In the genomic region with DNA sequence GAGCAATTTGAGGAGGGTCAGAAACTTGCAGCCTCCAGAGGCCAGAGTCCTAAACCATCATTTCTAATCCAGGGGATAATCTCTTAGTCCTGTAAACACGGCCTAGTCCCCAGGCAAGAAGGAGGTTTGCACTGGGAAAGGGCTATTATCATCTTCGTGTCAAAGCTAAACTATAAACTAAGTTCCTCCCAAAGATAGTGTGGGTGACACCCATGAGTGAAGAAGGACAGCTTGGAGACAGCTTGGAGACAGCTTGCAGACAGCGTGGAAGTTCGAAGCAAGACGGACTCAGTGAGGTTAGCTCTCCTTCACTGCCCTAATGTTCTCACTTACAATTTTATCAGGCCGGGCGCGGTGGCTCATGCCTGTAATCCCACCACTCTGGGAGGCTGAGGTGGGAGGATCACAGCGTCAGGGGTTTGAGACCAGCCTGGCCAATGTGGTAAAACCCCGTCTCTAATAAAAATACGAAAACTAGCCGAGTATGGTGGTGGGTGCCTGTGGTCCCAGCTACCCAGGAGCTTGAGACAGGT, we compare ENCODE assay signal across 18 cellular contexts. TPM values are rescaled to one million over a fixed set of nuclear protein-coding genes. Genes with fewer than 3 reads are reported as not detected.
DNase-seq lines count a peak whose midpoint lies in the region; ATAC-seq, FAIRE-seq and TF ChIP-seq lines count a peak whose summit lies in the region.
"Had no signal": no experiment of that assay in that cellular context is flagged by ENCODE, and none has a peak within 500 bp of the region (broad histone marks: within the 10 kb centered on the region; RNA-seq: fewer than 3 reads in every experiment).

No MANE protein-coding gene starts in this region.

- no peak overlapping the region for H3K27ac Mint-ChIP-seq in activated CD8-positive, alpha-beta memory T cell treated with anti-CD3 and anti-CD28 coated beads, Interleukin-2, amount 10 ng/mL, durations not matched to agents 7 days and 5 days
- H3K27ac Mint-ChIP-seq in astrocyte (ENCODE audit: unreplicated experiment) = no peak overlapping the region
- H3K27ac Mint-ChIP-seq: activated naive CD4-positive, alpha-beta T cell treated with anti-CD3 and anti-CD28 coated beads, Interleukin-2, amount 50 U/mL, for 72 hours had no signal

- WGBS in liver = 69% methylated on average over 12 of the region's 12 CpGs
- WGBS in stomach, 5 donors = 54 to 70% (median 56%) methylated on average over 12 of the region's 12 CpGs

- H3K79me2 ChIP-seq in astrocyte (ENCODE audit: insufficient read depth, low read length) = no peaks in the 10 kb centered on the region

- no peaks in the 10 kb centered on the region for H3K36me3 ChIP-seq in astrocyte (ENCODE audit: insufficient read depth, low read length)
- no peaks in the 10 kb centered on the region for H3K36me3 ChIP-seq in liver (ENCODE audit: control insufficient read depth in 4 of 4, insufficient read depth in 3 of 4, low read depth in 1 of 4, low read length in 3 of 4)
- H3K36me3 ChIP-seq in stomach = no peaks in the 10 kb centered on the region
- H3K36me3 ChIP-seq: gastroesophageal sphincter, tibial nerve had no signal

- H3K4me1 Mint-ChIP-seq in activated CD8-positive, alpha-beta memory T cell treated with anti-CD3 and anti-CD28 coated beads, Interleukin-2, amount 10 ng/mL, durations not matched to agents 7 days and 5 days = no peaks in the 10 kb centered on the region
- peaks cover 3% of the 10 kb centered on the region for H3K4me1 Mint-ChIP-seq in astrocyte (ENCODE audit: low read depth, unreplicated experiment)
- H3K4me1 Mint-ChIP-seq: central memory CD8-positive, alpha-beta T cell had no signal

- H2AFZ ChIP-seq in astrocyte (ENCODE audit: low read depth, low read length) = no peak overlapping the region

- peaks cover 3% of the 10 kb centered on the region for H3K4me1 ChIP-seq in astrocyte (ENCODE audit: insufficient read depth, low read length)
- peaks cover 6 to 24% (median 20%) of the 10 kb centered on the region in 4 donors for H3K4me1 ChIP-seq in liver (ENCODE audit: control insufficient read depth in 4 of 4, insufficient read depth in 4 of 4, low read length in 3 of 4)
- peaks cover 7 to 32% (median 27%) of the 10 kb centered on the region in 4 donors for H3K4me1 ChIP-seq in stomach
- H3K4me1 ChIP-seq: tibial nerve had no signal

- no peaks in the 10 kb centered on the region for H3K27me3 Mint-ChIP-seq in activated CD8-positive, alpha-beta memory T cell treated with anti-CD3 and anti-CD28 coated beads, Interleukin-2, amount 10 ng/mL, durations not matched to agents 7 days and 5 days
- peaks cover 3% of the 10 kb centered on the region for H3K27me3 Mint-ChIP-seq in astrocyte (ENCODE audit: low read depth, unreplicated experiment)
- H3K27me3 Mint-ChIP-seq: central memory CD8-positive, alpha-beta T cell had no signal

- H3K9ac ChIP-seq in astrocyte (ENCODE audit: low read length) = no peak overlapping the region
- no peak overlapping the region for H3K9ac ChIP-seq in liver (ENCODE audit: low read depth in 1 of 2, low read length in 2 of 2)

- no peaks in the 10 kb centered on the region for H3K9me3 Mint-ChIP-seq in activated CD8-positive, alpha-beta memory T cell treated with anti-CD3 and anti-CD28 coated beads, Interleukin-2, amount 10 ng/mL, durations not matched to agents 7 days and 5 days (ENCODE audit: low read depth)
- H3K9me3 Mint-ChIP-seq in astrocyte (ENCODE audit: unreplicated experiment) = no peaks in the 10 kb centered on the region
- H3K9me3 Mint-ChIP-seq: activated naive CD4-positive, alpha-beta T cell treated with anti-CD3 and anti-CD28 coated beads, Interleukin-2, amount 50 U/mL, for 72 hours; central memory CD8-positive, alpha-beta T cell had no signal

- intact Hi-C loops in stomach (cut with DNase I; ENCODE audit: low total_unique reads) = no loop called here

- H3K4me3 ChIP-seq in astrocyte (ENCODE audit: insufficient read depth, low read depth, low read length) (no peak overlapping the region), liver (ENCODE audit: low read depth in 1 of 3, low read length in 3 of 3) (no peak overlapping the region), stomach (no peak overlapping the region)
- H3K4me3 ChIP-seq: gastroesophageal sphincter, tibial nerve had no signal

- no peaks in the 10 kb centered on the region for H4K20me1 ChIP-seq in astrocyte (ENCODE audit: insufficient read depth, low read length)

- H3K27ac ChIP-seq in astrocyte (ENCODE audit: low read depth, low read length) (no peak overlapping the region), liver (ENCODE audit: low read depth in 1 of 2, low read length in 2 of 2) (peak overlapping the region; percentile 68 to 84), stomach (peak overlapping the region; percentile 34 to 87 (median 66))
- H3K27ac ChIP-seq: gastroesophageal sphincter, tibial nerve had no signal

- no peak overlapping the region for H3K4me3 Mint-ChIP-seq in activated CD8-positive, alpha-beta memory T cell treated with anti-CD3 and anti-CD28 coated beads, Interleukin-2, amount 10 ng/mL, durations not matched to agents 7 days and 5 days
- no peak overlapping the region for H3K4me3 Mint-ChIP-seq in astrocyte (ENCODE audit: unreplicated experiment)
- H3K4me3 Mint-ChIP-seq: central memory CD8-positive, alpha-beta T cell had no signal

- peak overlapping the region; percentile 37 for H3K4me2 ChIP-seq in astrocyte (ENCODE audit: low read length)

- H3K36me3 Mint-ChIP-seq in activated CD8-positive, alpha-beta memory T cell treated with anti-CD3 and anti-CD28 coated beads, Interleukin-2, amount 10 ng/mL, durations not matched to agents 7 days and 5 days = no peaks in the 10 kb centered on the region
- H3K36me3 Mint-ChIP-seq in astrocyte (ENCODE audit: low read depth, unreplicated experiment) = no peaks in the 10 kb centered on the region
- H3K36me3 Mint-ChIP-seq: activated naive CD4-positive, alpha-beta T cell treated with anti-CD3 and anti-CD28 coated beads, Interleukin-2, amount 50 U/mL, for 72 hours had no signal

- FAIRE-seq in astrocyte (lab: Jason Lieb, UNC) = no peak
- FAIRE-seq: G401.6 had no signal

- TF ChIP-seq EP300 in stomach (IDR thresholded peaks at IDR 0.05) = no peak

- H3K9me3 ChIP-seq in astrocyte (ENCODE audit: insufficient read depth, low read depth, low read length) = no peaks in the 10 kb centered on the region
- H3K9me3 ChIP-seq in liver (ENCODE audit: control insufficient read depth in 4 of 4, low read length in 3 of 4) = no peaks in the 10 kb centered on the region
- no peaks in the 10 kb centered on the region for H3K9me3 ChIP-seq in stomach
- H3K9me3 ChIP-seq: gastroesophageal sphincter had no signal

- no peak for TF ChIP-seq RAD21 in liver (IDR thresholded peaks at IDR 0.05)

- no peak for TF ChIP-seq CTCF in astrocyte (IDR thresholded peaks at IDR 0.05; ENCODE audit: insufficient read depth, low read depth, low read length)
- no peak for TF ChIP-seq CTCF in liver (IDR thresholded peaks at IDR 0.05; ENCODE audit: low read depth, low read length, missing input control)
- TF ChIP-seq CTCF in stomach (IDR thresholded peaks at IDR 0.05) = no peak

- CTCF ChIA-PET in activated CD8-positive, alpha-beta memory T cell treated with anti-CD3 and anti-CD28 coated beads, Interleukin-2, amount 10 ng/mL, durations not matched to agents 7 days and 5 days (lab: Charles Lee) = no interaction called here

- H3K27me3 ChIP-seq in astrocyte (ENCODE audit: insufficient read depth, low read length) (no peaks in the 10 kb centered on the region), liver (ENCODE audit: control insufficient read depth in 4 of 4, insufficient read depth in 4 of 4, low read length in 3 of 4) (no peaks in the 10 kb centered on the region), stomach (peaks cover 0 to 17% (median 0%) of the 10 kb centered on the region in 3 donors)

- no peak for TF ChIP-seq POLR2A in stomach (IDR thresholded peaks at IDR 0.05)

- peak; percentile 22 for DNase-seq in activated CD8-positive, alpha-beta memory T cell treated with anti-CD3 and anti-CD28 coated beads, Interleukin-2, amount 10 ng/mL, durations not matched to agents 7 days and 5 days
- no peak for DNase-seq in activated CD8-positive, alpha-beta memory T cell treated with anti-CD3 and anti-CD28 coated beads for 24 hours
- DNase-seq in astrocyte (ENCODE audit: low read depth) = no peak
- DNase-seq in stomach = no peak
- DNase-seq in stimulated activated CD4-positive, alpha-beta T cell treated with anti-CD3 and anti-CD28 coated beads, Interleukin-12 subunit alpha, Interleukin-12 subunit beta, amount 100 ng/mL, for 4 hours = no peak
- DNase-seq: activated CD8-positive, alpha-beta memory T cell treated with anti-CD3 and anti-CD28 coated beads, Interleukin-2, amount 50 U/mL, for 48 hours; KG1; NCI-H1436 treated with DMSO at 0.1 percent for 48 hours; NCI-H446 treated with DMSO at 0.1 percent for 48 hours; stimulated activated CD4-positive, alpha-beta T cell treated with anti-CD3 and anti-CD28 coated beads, Interleukin-2, amount 100 ng/mL, for 48 hours had no signal

- no peak for ATAC-seq in activated CD8-positive, alpha-beta memory T cell treated with anti-CD3 and anti-CD28 coated beads, Interleukin-2, amount 10 ng/mL, durations not matched to agents 7 days and 5 days
- ATAC-seq in GM18861 (IDR thresholded peaks at IDR 0.05; ENCODE audit: unreplicated experiment) (no peak), HG02763 (IDR thresholded peaks at IDR 0.05; ENCODE audit: unreplicated experiment) (no peak)
- ATAC-seq: activated naive CD4-positive, alpha-beta T cell treated with anti-CD3 and anti-CD28 coated beads, Interleukin-2, amount 50 U/mL, for 72 hours had no signal

TF ChIP-seq in liver, 16 proteins besides CTCF, POLR2A, EP300 and RAD21 (continues in another document):
- TF ChIP-seq RXRA (IDR thresholded peaks at IDR 0.05) (no peak), SP1 (IDR thresholded peaks at IDR 0.05) (no peak), EGR1 (IDR thresholded peaks at IDR 0.05; ENCODE audit: low read depth in 2 of 2) (no peak), HNF4A (conservative IDR thresholded peaks at IDR 0.05) (no peak), FOXA1 (IDR thresholded peaks at IDR 0.05) (no peak), YY1 (IDR thresholded peaks at IDR 0.05) (no peak), JUND (IDR thresholded peaks at IDR 0.05) (no peak), TAF1 (conservative IDR thresholded peaks at IDR 0.05) (no peak), GABPA (IDR thresholded peaks at IDR 0.05 in 1 of 2, conservative IDR thresholded peaks at IDR 0.05 in 1 of 2) (no peak), FOXA2 (IDR thresholded peaks at IDR 0.05) (no peak)

RNA-seq across cellular contexts. Expression of gene PLCXD1, which starts 19.3 kb away (rescaled TPM):
- 10 to 100 TPM; 41.1 to 67.9 TPM for total RNA-seq in activated CD8-positive, alpha-beta memory T cell treated with anti-CD3 and anti-CD28 coated beads, Interleukin-2, amount 10 ng/mL, durations not matched to agents 7 days and 5 days
- 20.3 and 25.9 TPM in 2 replicates for total RNA-seq in astrocyte
- total RNA-seq in liver = 10 to 100 TPM; 19.7 to 25.7 TPM
- polyA plus RNA-seq in liver = 1 to 10 TPM; 2.6 to 5.9 TPM
- total RNA-seq in stomach = 100 to 1,000 TPM in 1 of 5 donors, 10 to 100 TPM in 3, 1 to 10 TPM in 1; 8.4 to 114 (median 30.3) TPM
- polyA plus RNA-seq in stomach = 10 to 100 TPM; 13.3 to 45.1 (median 16.4) TPM

RNA-seq across cellular contexts. Expression of gene GTPBP6, which starts 56.7 kb away (rescaled TPM):
- total RNA-seq in activated CD8-positive, alpha-beta memory T cell treated with anti-CD3 and anti-CD28 coated beads, Interleukin-2, amount 10 ng/mL, durations not matched to agents 7 days and 5 days = 10 to 100 TPM; 53.2 to 57.2 TPM
- total RNA-seq in astrocyte = 27.9 and 30.5 TPM in 2 replicates
- 10 to 100 TPM; 15.4 to 17.9 TPM for total RNA-seq in liver
- polyA plus RNA-seq in liver = 10 to 100 TPM; 11.3 to 29.2 TPM
- total RNA-seq in stomach = 10 to 100 TPM; 19.8 to 73.9 (median 36.8) TPM
- 10 to 100 TPM; 47.7 to 53.4 (median 48.6) TPM for polyA plus RNA-seq in stomach
